2 cellular contexts compared by ENCODE assay signal in genomic region chr3:52248165-52248541, GRCh38.
TF ChIP-seq lines count a peak whose summit lies in the region.

No MANE protein-coding gene starts in this region.

TF ChIP-seq in IMR-90, 13 proteins besides CTCF, POLR2A, EP300 and RAD21:
- TF ChIP-seq BHLHE40 (IDR thresholded peaks at IDR 0.05; ENCODE audit: low read depth, low read length) (no peak), CHD1 (IDR thresholded peaks at IDR 0.05; ENCODE audit: low read depth, low read length) (no peak), MXI1 (IDR thresholded peaks at IDR 0.05; ENCODE audit: borderline replicate concordance, low read depth, low read length) (no peak), SMC3 (IDR thresholded peaks at IDR 0.05; ENCODE audit: low read depth, low read length) (no peak), NFE2L2 (IDR thresholded peaks at IDR 0.05; ENCODE audit: low read depth, low read length) (no peak), FOS (IDR thresholded peaks at IDR 0.05; ENCODE audit: low read depth, low read length) (no peak), USF2 (IDR thresholded peaks at IDR 0.05; ENCODE audit: low read depth, low read length) (no peak), MAFK (IDR thresholded peaks at IDR 0.05; ENCODE audit: low read depth, low read length) (no peak), CEBPB (IDR thresholded peaks at IDR 0.05; ENCODE audit: low read depth, low read length) (no peak), RFX5 (IDR thresholded peaks at IDR 0.05; ENCODE audit: low read depth, low read length) (no peak)

TF ChIP-seq in GM12878, 131 proteins besides CTCF, POLR2A, EP300 and RAD21:
- TF ChIP-seq ZNF687 (IDR thresholded peaks at IDR 0.05) (no peak), JUNB (IDR thresholded peaks at IDR 0.05) (no peak), EED (IDR thresholded peaks at IDR 0.05; ENCODE audit: low read depth) (no peak), FOS (IDR thresholded peaks at IDR 0.05; ENCODE audit: borderline replicate concordance, extremely low read depth, insufficient read length) (no peak), ATF7 (IDR thresholded peaks at IDR 0.05; ENCODE audit: low read depth) (no peak), TCF12 (IDR thresholded peaks at IDR 0.05; ENCODE audit: low read depth, low read length) (no peak), ZBTB4 (CRISPR knock-in tag; IDR thresholded peaks at IDR 0.05) (no peak), BHLHE40 (IDR thresholded peaks at IDR 0.05; ENCODE audit: borderline replicate concordance in 1 of 2, low read depth in 2 of 2, low read length in 1 of 2) (no peak), HDAC6 (IDR thresholded peaks at IDR 0.05; ENCODE audit: unreplicated experiment) (no peak), ATF3 (IDR thresholded peaks at IDR 0.05; ENCODE audit: borderline replicate concordance, extremely low read depth, low read depth, low read length) (no peak), MEF2B (IDR thresholded peaks at IDR 0.05; ENCODE audit: partially characterized antibody, poor library complexity, severe bottlenecking) (no peak)
